In the genomic region with DNA sequence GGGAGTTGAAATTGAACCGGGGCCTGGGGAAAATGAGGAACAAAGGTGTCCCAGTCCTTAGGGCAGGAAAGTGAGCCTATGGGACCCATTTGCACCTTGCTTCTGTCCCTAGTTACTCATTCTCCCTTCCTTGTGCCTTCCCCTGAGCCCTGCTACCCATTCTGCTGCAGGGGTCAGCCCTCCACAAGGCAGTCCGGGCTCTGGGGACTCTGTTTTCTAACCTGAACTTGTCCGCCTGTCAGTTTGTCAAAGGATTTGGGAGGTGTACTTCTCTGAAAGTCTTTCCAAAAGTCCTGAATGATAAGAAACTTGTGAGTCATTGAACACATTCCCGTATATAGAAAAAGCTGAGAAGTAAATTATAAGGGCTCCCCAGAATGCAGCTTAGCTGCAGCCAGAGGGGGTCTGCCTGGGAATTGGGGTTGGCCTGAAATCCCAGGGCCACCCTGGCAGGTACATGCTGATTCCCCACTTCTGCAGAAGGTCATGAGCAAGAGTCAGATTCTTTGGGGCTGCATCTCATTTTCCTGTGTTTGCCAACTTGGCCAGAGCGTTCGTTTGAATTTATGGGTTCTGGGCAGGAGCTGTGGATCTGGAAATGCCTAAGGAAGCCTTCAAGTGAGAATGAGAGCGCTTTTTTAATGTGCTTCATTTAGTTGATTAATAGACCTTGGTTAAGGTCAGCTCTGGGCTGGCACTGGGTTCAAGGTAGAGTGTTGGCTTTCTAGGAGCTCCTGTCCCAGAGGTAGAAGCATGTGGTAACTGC, we compare ENCODE assay signal across 8 cellular contexts. TPM values are rescaled to one million over a fixed set of nuclear protein-coding genes. Genes with fewer than 3 reads are reported as not detected.
DNase-seq lines count a peak whose midpoint lies in the region; ATAC-seq and TF ChIP-seq lines count a peak whose summit lies in the region.

No MANE protein-coding gene starts in this region.

- H3K4me1 Mint-ChIP-seq in GM23338, result peaks cover 58% of the 10 kb centered on the region

- peaks cover 34% of the 10 kb centered on the region for H3K36me3 Mint-ChIP-seq in GM23338 (ENCODE audit: low read depth)

- no peak overlapping the region for H3K27ac ChIP-seq in A673 (ENCODE audit: low read depth, low read length, poor library complexity, severe bottlenecking)
- no peak overlapping the region for H3K27ac ChIP-seq in GM23338 (ENCODE audit: low read depth)
- peak overlapping the region; percentile 30 to 38 for H3K27ac ChIP-seq in ascending aorta

- intact Hi-C loops in A673 (cut with micrococcal nuclease; ENCODE audit: unreplicated experiment) (no loop called here), ascending aorta (cut with DNase I) (loop anchor here (10.0 kb wide), 1 partner anchor 261 kb away; no protein-coding TSS in a partner anchor)

- CTCF ChIA-PET in A673 (lab: Charles Lee), result no interaction called here

- no TSS peak for BruUV-seq in A673 (replicated peaks; lab: Mats Ljungman, UMichigan)

- peaks cover 47% of the 10 kb centered on the region for H4K20me1 ChIP-seq in GM23338 (replicated peaks; ENCODE audit: insufficient read depth)

- peak overlapping the region; percentile 55; the same call in 2 of the 3 replicates for H3K4me3 Mint-ChIP-seq in GM23338

- peaks cover 29% of the 10 kb centered on the region for H3K27me3 Mint-ChIP-seq in GM23338 (ENCODE audit: insufficient read depth, low read depth, poor library complexity)

- TF ChIP-seq CTCF in A673 (conservative IDR thresholded peaks at IDR 0.05; ENCODE audit: low read depth, low read length) (no peak), GM23338 (conservative IDR thresholded peaks at IDR 0.05; ENCODE audit: low read depth in 2 of 2) (no peak), ascending aorta (IDR thresholded peaks at IDR 0.05) (no peak)

- H3K9ac ChIP-seq in mucosa of stomach (ENCODE audit: low read length), result peak overlapping the region; percentile 77

- no peaks in the 10 kb centered on the region for H3K9me3 ChIP-seq in A673 (ENCODE audit: low read depth, low read length, poor library complexity, severe bottlenecking)
- no peaks in the 10 kb centered on the region for H3K9me3 ChIP-seq in ascending aorta
- H3K9me3 ChIP-seq in mucosa of stomach (ENCODE audit: control insufficient read depth, low read length), result no peaks in the 10 kb centered on the region

- H3F3A ChIP-seq in GM23338 (replicated peaks; ENCODE audit: low read depth), result peaks cover 9% of the 10 kb centered on the region; the same call in 1 of the 2 replicates

- H3K36me3 ChIP-seq in A673 (ENCODE audit: insufficient read depth, low read length, poor library complexity, severe bottlenecking), result no peaks in the 10 kb centered on the region
- no peaks in the 10 kb centered on the region; the same call in 1 of the 2 replicates for H3K36me3 ChIP-seq in GM23338 (ENCODE audit: insufficient read depth)
- H3K36me3 ChIP-seq in ascending aorta, result peaks cover 0 to 6% of the 10 kb centered on the region in 2 donors
- H3K36me3 ChIP-seq in mucosa of stomach (ENCODE audit: control insufficient read depth, insufficient read depth, low read length), result no peaks in the 10 kb centered on the region

- H3K4me1 ChIP-seq in A673 (ENCODE audit: insufficient read depth, low read length, poor library complexity, severe bottlenecking) (peaks cover 18% of the 10 kb centered on the region), GM23338 (ENCODE audit: insufficient read depth) (peaks cover 41% of the 10 kb centered on the region), ascending aorta (peaks cover 25 to 36% of the 10 kb centered on the region in 2 donors), mucosa of stomach (ENCODE audit: control insufficient read depth, insufficient read depth, low read length) (peaks cover 39% of the 10 kb centered on the region)

- no peaks in the 10 kb centered on the region for H3K9me3 Mint-ChIP-seq in GM23338

- DNase-seq in A673 (ENCODE audit: low spot score), result no peak
- DNase-seq in GM23338 (ENCODE audit: low spot score), result no peak
- DNase-seq in ascending aorta (ENCODE audit: low spot score in 2 of 2), result no peak
- no peak for DNase-seq in occipital lobe (lab: John Stamatoyannopoulos, UW)
- DNase-seq in AG20443 (ENCODE audit: low spot score), result no peak

- ATAC-seq in GM23338 (no peak), HG02970 (IDR thresholded peaks at IDR 0.05; ENCODE audit: low FRiP score, unreplicated experiment) (no peak), HG03354 (IDR thresholded peaks at IDR 0.05; ENCODE audit: poor library complexity, severe bottlenecking, unreplicated experiment) (no peak)

- H2AFZ ChIP-seq in GM23338, result no peak overlapping the region

- peaks cover 79% of the 10 kb centered on the region for H3K79me2 ChIP-seq in GM23338 (replicated peaks; ENCODE audit: insufficient read depth)

- H3K9me2 ChIP-seq in GM23338 (ENCODE audit: insufficient read depth), result no peaks in the 10 kb centered on the region

- H3K27me3 ChIP-seq in A673 (replicated peaks; ENCODE audit: insufficient read depth, low read depth, low read length, poor library complexity), result no peaks in the 10 kb centered on the region
- H3K27me3 ChIP-seq in GM23338 (ENCODE audit: insufficient read depth), result no peaks in the 10 kb centered on the region
- H3K27me3 ChIP-seq in ascending aorta, result no peaks in the 10 kb centered on the region
- no peaks in the 10 kb centered on the region for H3K27me3 ChIP-seq in mucosa of stomach (ENCODE audit: control insufficient read depth, insufficient read depth, low read length)

- peak overlapping the region; percentile 91 for H3K4me3 ChIP-seq in A673 (ENCODE audit: low read depth, low read length, poor library complexity, severe bottlenecking)
- peak overlapping the region; percentile 98 for H3K4me3 ChIP-seq in GM23338
- peak overlapping the region in 1 of 2 donors; percentile 85 for H3K4me3 ChIP-seq in ascending aorta
- H3K4me3 ChIP-seq in mucosa of stomach (ENCODE audit: low read length), result no peak overlapping the region

- peak overlapping the region; percentile 99 for H3K4me2 ChIP-seq in GM23338

- H3K27ac Mint-ChIP-seq in GM23338, result peak overlapping the region; percentile 76

- POLR2A ChIA-PET in A673 (lab: Charles Lee; ENCODE audit: low non-redundant PET), result no interaction called here

TF ChIP-seq in GM23338, 12 proteins besides CTCF, POLR2A, EP300 and RAD21 (continues in another document):
- TF ChIP-seq EZH2phosphoT487 (IDR thresholded peaks at IDR 0.05; ENCODE audit: unreplicated experiment), result no peak
- TF ChIP-seq ZNF462 (CRISPR knock-in tag; IDR thresholded peaks at IDR 0.05), result no peak
- TF ChIP-seq ZNF331 (CRISPR knock-in tag; IDR thresholded peaks at IDR 0.05; ENCODE audit: low read depth), result no peak

RNA-seq across cellular contexts. Expression of gene SLC6A6, which starts 2.9 kb away (rescaled TPM):
- total RNA-seq in A673 (2021) (48.8 and 55.1 TPM in 2 replicates), ascending aorta (78.1 TPM), occipital lobe (24.8 TPM)
- 142 and 150 TPM in 2 replicates for total RNA-seq in GM23338 (2014; rRNA removed; shearing (Covaris generic))
- polyA plus RNA-seq in GM23338 (2016; fragmentation: Nextera tagmentation; extraction: Ambion mirVana), result 27.5 and 31.6 TPM in 2 replicates

Comparison
In these comparisons a context has a peak if more than half of its experiments do, and no peak if none do; other contexts are left out.
1. H3K27ac ChIP-seq: peak in ascending aorta (2 of 2); none in A673 (single experiment) and GM23338 (single experiment).